In genomic region chr19:2719910-2720776, GRCh38 we compare ENCODE assay signal across 8 cellular contexts. TPM values are rescaled to one million over a fixed set of nuclear protein-coding genes. Genes with fewer than 3 reads are reported as not detected.
DNase-seq lines count a peak whose midpoint lies in the region; ATAC-seq and TF ChIP-seq lines count a peak whose summit lies in the region.
"Had no signal": no experiment of that assay in that cellular context is flagged by ENCODE, and none has a peak within 500 bp of the region (broad histone marks: within the 10 kb centered on the region; RNA-seq: fewer than 3 reads in every experiment).

No MANE protein-coding gene starts in this region.

- DNase-seq in GM23338 (ENCODE audit: low spot score) (peak; percentile 81), amygdala (lab: John Stamatoyannopoulos, UW) (peak in 33 of 56 donors; percentile 10 to 69 (median 40)), GM10248 (ENCODE audit: extremely low spot score) (no peak), lower leg skin (ENCODE audit: low spot score in 2 of 2) (no peak)
- no peak for DNase-seq in stimulated activated effector memory CD8-positive, alpha-beta T cell treated with anti-CD3 and anti-CD28 coated beads, Interleukin-12 subunit alpha, Interleukin-12 subunit beta, amount 100 ng/mL, for 72 hours (ENCODE audit: low spot score in 2 of 2)
- DNase-seq: stimulated activated CD4-positive, alpha-beta T cell treated with anti-CD3 and anti-CD28 coated beads, Interleukin-4, amount 100 ng/mL, for 1 hour had no signal

- H3K36me3 Mint-ChIP-seq in GM23338 (ENCODE audit: low read depth) = peaks cover 19% of the 10 kb centered on the region
- no peaks in the 10 kb centered on the region for H3K36me3 Mint-ChIP-seq in stimulated activated effector memory CD8-positive, alpha-beta T cell treated with anti-CD3 and anti-CD28 coated beads, Interleukin-12 subunit alpha, Interleukin-12 subunit beta, amount 100 ng/mL, for 72 hours

- H3K4me3 ChIP-seq in GM23338 (peak overlapping the region; percentile 76), iPS-11a (ENCODE audit: low read depth, low read length) (peak overlapping the region; percentile 33), lower leg skin (ENCODE audit: low read depth, poor library complexity, severe bottlenecking) (no peak overlapping the region)

- no peaks in the 10 kb centered on the region for H3K9me2 ChIP-seq in GM23338 (ENCODE audit: insufficient read depth)

- H4K20me1 ChIP-seq in GM23338 (replicated peaks; ENCODE audit: insufficient read depth) = no peaks in the 10 kb centered on the region

- H2AFZ ChIP-seq in GM23338 = peak overlapping the region; percentile 81

- peak overlapping the region; percentile 38; the same call in 1 of the 2 replicates for H3K27ac Mint-ChIP-seq in GM23338
- H3K27ac Mint-ChIP-seq in stimulated activated effector memory CD8-positive, alpha-beta T cell treated with anti-CD3 and anti-CD28 coated beads, Interleukin-12 subunit alpha, Interleukin-12 subunit beta, amount 100 ng/mL, for 72 hours = no peak overlapping the region

- CTCF ChIA-PET in GM10248 (lab: Yijun Ruan, JAX) = no interaction called here

- peak overlapping the region; percentile 70 for H3K4me3 Mint-ChIP-seq in GM23338
- peak overlapping the region; percentile 24 for H3K4me3 Mint-ChIP-seq in stimulated activated effector memory CD8-positive, alpha-beta T cell treated with anti-CD3 and anti-CD28 coated beads, Interleukin-12 subunit alpha, Interleukin-12 subunit beta, amount 100 ng/mL, for 72 hours

- H3K27ac ChIP-seq in GM23338 (ENCODE audit: low read depth) = no peak overlapping the region

- WGBS in lower leg skin, 2 donors = 1 to 4% methylated on average over 14 to 18 of the region's 37 CpGs

- H3F3A ChIP-seq in GM23338 (replicated peaks; ENCODE audit: low read depth) = 0 out of 2 replicates have a peak, but pooled peaks cover 5% of the 10 kb centered on the region

- H3K9me3 Mint-ChIP-seq in GM23338 = peaks cover 8% of the 10 kb centered on the region
- H3K9me3 Mint-ChIP-seq in stimulated activated effector memory CD8-positive, alpha-beta T cell treated with anti-CD3 and anti-CD28 coated beads, Interleukin-12 subunit alpha, Interleukin-12 subunit beta, amount 100 ng/mL, for 72 hours = peaks cover 3% of the 10 kb centered on the region

- intact Hi-C loops in lower leg skin (cut with DNase I; ENCODE audit: low total_unique reads) = no loop called here

- peak overlapping the region; percentile 94 for H3K4me2 ChIP-seq in GM23338

- no peak for TF ChIP-seq POLR2A in lower leg skin (IDR thresholded peaks at IDR 0.05)

- TF ChIP-seq CTCF in GM23338 (conservative IDR thresholded peaks at IDR 0.05; ENCODE audit: low read depth in 2 of 2) (no peak), GM10248 (IDR thresholded peaks at IDR 0.05; ENCODE audit: control extremely low read depth, extremely low read depth, low read depth, missing control alignments) (no peak), lower leg skin (IDR thresholded peaks at IDR 0.05) (no peak)

- no peaks in the 10 kb centered on the region for H3K36me3 ChIP-seq in GM23338 (ENCODE audit: insufficient read depth)

- POLR2A ChIA-PET in GM10248 (lab: Yijun Ruan, JAX) = no interaction called here

- ATAC-seq in GM23338 = peak; percentile 75
- ATAC-seq in stimulated activated effector memory CD8-positive, alpha-beta T cell treated with anti-CD3 and anti-CD28 coated beads, Interleukin-12 subunit alpha, Interleukin-12 subunit beta, amount 100 ng/mL, for 72 hours = no peak
- no peak for ATAC-seq in GM18502 (IDR thresholded peaks at IDR 0.05; ENCODE audit: poor library complexity, unreplicated experiment)

- peaks cover 12% of the 10 kb centered on the region; the same call in 1 of the 2 replicates for H3K4me1 ChIP-seq in GM23338 (ENCODE audit: insufficient read depth)

- 0 out of 2 replicates have a peak, but pooled peaks cover 6% of the 10 kb centered on the region for H3K27me3 ChIP-seq in GM23338 (ENCODE audit: insufficient read depth)

- H3K27me3 Mint-ChIP-seq in GM23338 (ENCODE audit: insufficient read depth, low read depth, poor library complexity) = peaks cover 19% of the 10 kb centered on the region

- H3K4me1 Mint-ChIP-seq in GM23338 = peaks cover 14% of the 10 kb centered on the region
- no peaks in the 10 kb centered on the region for H3K4me1 Mint-ChIP-seq in stimulated activated effector memory CD8-positive, alpha-beta T cell treated with anti-CD3 and anti-CD28 coated beads, Interleukin-12 subunit alpha, Interleukin-12 subunit beta, amount 100 ng/mL, for 72 hours

- no peaks in the 10 kb centered on the region for H3K79me2 ChIP-seq in GM23338 (replicated peaks; ENCODE audit: insufficient read depth)

TF ChIP-seq in GM23338, 12 proteins besides CTCF, POLR2A, EP300 and RAD21:
- TF ChIP-seq EZH2phosphoT487 (IDR thresholded peaks at IDR 0.05; ENCODE audit: unreplicated experiment) (no peak), REST (IDR thresholded peaks at IDR 0.05; ENCODE audit: unreplicated experiment) (peak; percentile 3)

RNA-seq across cellular contexts. Expression of gene DIRAS1, which starts 1.0 kb away (rescaled TPM):
- total RNA-seq in GM23338 (2014; rRNA removed; shearing (Covaris generic)) = 17.1 and 18.6 TPM in 2 replicates
- polyA plus RNA-seq in GM23338 (2016; fragmentation: Nextera tagmentation; extraction: Ambion mirVana) = 2.8 and 3.8 TPM in 2 replicates
- 1 to 10 TPM in 3 of 4 donors, under 1 TPM in 1; 0.46 to 6.1 (median 3.4) TPM for total RNA-seq in lower leg skin

RNA-seq across cellular contexts. Expression of gene GNG7, which starts 17.6 kb away (rescaled TPM):
- total RNA-seq in GM23338 (2014; rRNA removed; shearing (Covaris generic)) = 5.4 and 8.3 TPM in 2 replicates
- 5.1 and 5.8 TPM in 2 replicates for polyA plus RNA-seq in GM23338 (2016; fragmentation: Nextera tagmentation; extraction: Ambion mirVana)
- total RNA-seq in lower leg skin = 1 to 10 TPM in 3 of 4 donors, under 1 TPM in 1; 0.59 to 3.4 (median 2.4) TPM

RNA-seq across cellular contexts. Expression of gene SLC39A3, which starts 19.7 kb away (rescaled TPM):
- 46.5 and 47.4 TPM in 2 replicates for total RNA-seq in GM23338 (2014; rRNA removed; shearing (Covaris generic))
- polyA plus RNA-seq in GM23338 (2016; fragmentation: Nextera tagmentation; extraction: Ambion mirVana) = 30.9 and 33.5 TPM in 2 replicates
- 10 to 100 TPM; 20.2 to 27.0 (median 21.6) TPM for total RNA-seq in lower leg skin

Comparison
In these comparisons a context has a peak if more than half of its experiments do, and no peak if none do; other contexts are left out.
1. DNase-seq: peak in GM23338 (single experiment) and amygdala (33 of 56); none in stimulated activated effector memory CD8-positive, alpha-beta T cell treated with anti-CD3 and anti-CD28 coated beads, Interleukin-12 subunit alpha, Interleukin-12 subunit beta, amount 100 ng/mL, for 72 hours (0 of 2), GM10248 (single experiment) and lower leg skin (0 of 2).